ENCODE assay signal across 8 cellular contexts in genomic region chr12:53625946-53626701, GRCh38. TPM values are rescaled to one million over a fixed set of nuclear protein-coding genes. Genes with fewer than 3 reads are reported as not detected.
DNase-seq lines count a peak whose midpoint lies in the region; ATAC-seq and TF ChIP-seq lines count a peak whose summit lies in the region.

Gene ATF7, minus strand, starts transcription at chr12:53626382. Its CDS starts 25,382 bp downstream, at chr12:53601000.

- TF ChIP-seq CTCF in C4-2B (conservative IDR thresholded peaks at IDR 0.05) (no peak), left lung (IDR thresholded peaks at IDR 0.05) (no peak)

- H3K27me3 ChIP-seq in left lung = no peaks in the 10 kb centered on the region

- peak; percentile 97 for ATAC-seq in GM19395 (IDR thresholded peaks at IDR 0.05; ENCODE audit: unreplicated experiment)
- ATAC-seq in HG03565 (IDR thresholded peaks at IDR 0.05; ENCODE audit: unreplicated experiment) = peak; percentile 92
- peak; percentile 96 for ATAC-seq in left lung

- peak within 1 kb of the TSS; percentile 47 to 80 for H3K4me3 ChIP-seq in left lung

- DNase-seq in NCI-H774 (lab: John Stamatoyannopoulos, UW) = peak; percentile 98
- DNase-seq in activated CD4-positive, alpha-beta T cell treated with anti-CD3 and anti-CD28 coated beads, Interleukin-2, amount 50 U/mL, for 4 hours = peak; percentile 98 to 99
- peak; percentile 99 for DNase-seq in dermis blood vessel endothelial cell
- DNase-seq in left lung = peak; percentile 97 to 98
- peak; percentile 98 for DNase-seq in stimulated activated CD4-positive, alpha-beta T cell treated with anti-CD3 and anti-CD28 coated beads, Interleukin-2, amount 100 ng/mL, for 48 hours

- peaks cover 25 to 49% of the 10 kb centered on the region in 2 donors for H3K4me1 ChIP-seq in left lung

- peak within 1 kb of the TSS; percentile 78 for H3K27ac ChIP-seq in C4-2B
- H3K27ac ChIP-seq in left lung = peak within 1 kb of the TSS; percentile 91 to 95

- H3K36me3 ChIP-seq in left lung = no peaks in the 10 kb centered on the region

- H3K9me3 ChIP-seq in left lung = no peaks in the 10 kb centered on the region

- intact Hi-C loops in left lung (cut with DNase I) = no loop called here

RNA-seq across cellular contexts. Expression of gene ATF7, which starts in this region (rescaled TPM):
- 12.9 and 14.9 TPM in 2 replicates for total RNA-seq in dermis blood vessel endothelial cell
- 10 to 100 TPM; 48.7 to 58.5 TPM for total RNA-seq in left lung

Comparison
In these comparisons a context has a peak if more than half of its experiments do, and no peak if none do; other contexts are left out.
1. Peak in every context shown above with its lines: DNase-seq, ATAC-seq, H3K4me3 ChIP-seq and H3K27ac ChIP-seq.